Comparison of ENCODE assay signal across 19 cellular contexts in genomic region chr12:115343008-115343407, GRCh38.
A peak's percentile ranks its signal among the peaks of the same experiment; 100 is the strongest.
DNase-seq lines count a peak whose midpoint lies in the region; ATAC-seq and TF ChIP-seq lines count a peak whose summit lies in the region.
"Had no signal": no experiment of that assay in that cellular context is flagged by ENCODE, and none has a peak within 500 bp of the region (broad histone marks: within the 10 kb centered on the region; RNA-seq: fewer than 3 reads in every experiment).

No MANE protein-coding gene starts in this region.

- peaks cover 58% of the 10 kb centered on the region for H3K4me1 Mint-ChIP-seq in HFFc6 (ENCODE audit: low read depth)
- peaks cover 16% of the 10 kb centered on the region for H3K4me1 Mint-ChIP-seq in WTC11
- H3K4me1 Mint-ChIP-seq in osteocyte (ENCODE audit: unreplicated experiment), result peaks cover 39% of the 10 kb centered on the region
- no peaks in the 10 kb centered on the region for H3K4me1 Mint-ChIP-seq in CD14-positive monocyte
- H3K4me1 Mint-ChIP-seq: CD4-positive, alpha-beta memory T cell had no signal

- H3K4me3 Mint-ChIP-seq in HFFc6, result no peak overlapping the region
- H3K4me3 Mint-ChIP-seq in WTC11, result no peak overlapping the region
- H3K4me3 Mint-ChIP-seq in osteocyte (ENCODE audit: unreplicated experiment), result no peak overlapping the region
- no peak overlapping the region for H3K4me3 Mint-ChIP-seq in CD14-positive monocyte
- H3K4me3 Mint-ChIP-seq: CD4-positive, alpha-beta memory T cell had no signal

- TF ChIP-seq CTCF in HFFc6 (IDR thresholded peaks at IDR 0.05) (no peak), WTC11 (IDR thresholded peaks at IDR 0.05) (no peak), osteocyte (IDR thresholded peaks at IDR 0.05) (no peak), CD14-positive monocyte (IDR thresholded peaks at IDR 0.05) (no peak)

- peaks cover 4% of the 10 kb centered on the region; the same call in 1 of the 2 replicates for H3K27me3 Mint-ChIP-seq in HFFc6 (ENCODE audit: insufficient read depth)
- H3K27me3 Mint-ChIP-seq in WTC11 (ENCODE audit: low read depth), result 0 out of 2 replicates have a peak, but pooled peaks cover 3% of the 10 kb centered on the region
- no peaks in the 10 kb centered on the region for H3K27me3 Mint-ChIP-seq in osteocyte (ENCODE audit: unreplicated experiment)
- no peaks in the 10 kb centered on the region for H3K27me3 Mint-ChIP-seq in CD14-positive monocyte (ENCODE audit: low read depth in 3 of 3)
- H3K27me3 Mint-ChIP-seq: CD4-positive, alpha-beta memory T cell had no signal

- H3K27ac Mint-ChIP-seq in HFFc6 (peak overlapping the region; percentile 15; the same call in 1 of the 2 replicates), WTC11 (0 out of 2 replicates have a peak overlapping the region, but pooled peaks have one; percentile 27), osteocyte (ENCODE audit: unreplicated experiment) (peak overlapping the region; percentile 17), CD14-positive monocyte (peak overlapping the region in 1 of 7 donors; percentile 32)
- H3K27ac Mint-ChIP-seq: CD4-positive, alpha-beta memory T cell had no signal

- no peak for ATAC-seq in WTC11
- ATAC-seq: A549 had no signal

- peaks cover 16% of the 10 kb centered on the region for H3K9me3 Mint-ChIP-seq in HFFc6
- H3K9me3 Mint-ChIP-seq in WTC11, result peaks cover 18% of the 10 kb centered on the region
- H3K9me3 Mint-ChIP-seq in osteocyte (ENCODE audit: unreplicated experiment), result peaks cover 8% of the 10 kb centered on the region
- peaks cover 0 to 8% (median 4%) of the 10 kb centered on the region in 7 donors for H3K9me3 Mint-ChIP-seq in CD14-positive monocyte

- DNase-seq in HFFc6, result no peak
- no peak for DNase-seq in WTC11 (ENCODE audit: low spot score)
- no peak for DNase-seq in osteocyte (ENCODE audit: extremely low spot score, unreplicated experiment)
- DNase-seq in NCI-H69 (lab: John Stamatoyannopoulos, UW), result no peak
- DNase-seq in CD14-positive monocyte (ENCODE audit: low spot score), result no peak
- DNase-seq in activated CD4-positive, alpha-beta T cell treated with anti-CD3 and anti-CD28 coated beads for 4 hours, result no peak
- DNase-seq: 8988T; ACHN; AML-193; BE2C; Calu3; CD4-positive, alpha-beta memory T cell; COR-L47; DMS53; DMS79 treated with DMSO at 0.1 percent for 48 hours; GF-D8; GOT3; HCEC 1CT had no signal

- intact Hi-C loops in CD14-positive monocyte (cut with micrococcal nuclease), result no loop called here

- CTCF ChIA-PET in WTC11 (lab: Charles Lee), result no interaction called here

- peaks cover 16% of the 10 kb centered on the region for H3K36me3 Mint-ChIP-seq in HFFc6 (ENCODE audit: low read depth)
- H3K36me3 Mint-ChIP-seq in WTC11, result peaks cover 10% of the 10 kb centered on the region
- peaks cover 2% of the 10 kb centered on the region for H3K36me3 Mint-ChIP-seq in osteocyte (ENCODE audit: unreplicated experiment)
- H3K36me3 Mint-ChIP-seq in CD14-positive monocyte, result no peaks in the 10 kb centered on the region
- H3K36me3 Mint-ChIP-seq: CD4-positive, alpha-beta memory T cell had no signal

- POLR2A ChIA-PET in WTC11 (lab: Charles Lee), result interaction anchor here (0.6 kb wide), 1 partner anchor 18 kb away, joined by 3 read pairs; no protein-coding TSS in a partner anchor

TF ChIP-seq in WTC11, 78 proteins besides CTCF, POLR2A, EP300 and RAD21 (continues in another document):
- no peak for TF ChIP-seq EMX1 (CRISPR knock-in tag; IDR thresholded peaks at IDR 0.05)
- TF ChIP-seq NFYB (CRISPR knock-in tag; conservative IDR thresholded peaks at IDR 0.05; ENCODE audit: low read depth), result no peak
- TF ChIP-seq, protein P1, sequence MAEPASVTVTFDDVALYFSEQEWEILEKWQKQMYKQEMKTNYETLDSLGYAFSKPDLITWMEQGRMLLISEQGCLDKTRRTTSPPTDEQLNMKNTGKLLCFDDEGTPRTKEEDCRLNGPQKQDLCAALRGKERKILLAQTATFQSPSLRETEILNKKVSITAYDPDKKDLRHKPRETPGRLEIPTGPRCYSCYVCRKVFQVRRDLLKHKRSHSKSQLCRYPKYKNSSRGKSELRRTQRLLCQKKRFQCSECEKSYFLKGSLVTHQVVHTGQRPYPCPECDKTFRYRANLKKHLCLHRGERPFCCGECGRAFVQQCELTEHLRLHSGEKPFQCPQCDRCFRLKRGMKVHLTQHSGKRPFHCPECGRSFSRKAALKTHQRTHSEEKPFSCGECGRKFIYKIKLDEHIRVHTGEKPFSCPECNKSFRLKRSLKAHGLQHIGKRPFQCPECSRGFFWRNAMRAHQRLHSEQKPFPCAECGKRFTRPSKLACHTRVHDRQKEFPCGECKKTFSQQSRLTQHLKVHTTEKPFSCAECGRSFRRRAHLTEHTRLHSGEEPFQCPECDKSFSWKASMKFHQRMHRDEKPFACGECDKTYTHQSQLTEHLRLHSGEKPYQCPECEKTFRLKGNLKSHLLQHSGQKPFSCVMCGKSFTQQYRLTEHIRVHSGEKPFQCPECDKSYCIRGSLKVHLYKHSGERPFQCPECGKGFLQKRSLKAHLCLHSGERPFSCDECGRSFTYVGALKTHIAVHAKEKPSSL (CRISPR knock-in tag; conservative IDR thresholded peaks at IDR 0.05), result no peak
- TF ChIP-seq, protein P2, sequence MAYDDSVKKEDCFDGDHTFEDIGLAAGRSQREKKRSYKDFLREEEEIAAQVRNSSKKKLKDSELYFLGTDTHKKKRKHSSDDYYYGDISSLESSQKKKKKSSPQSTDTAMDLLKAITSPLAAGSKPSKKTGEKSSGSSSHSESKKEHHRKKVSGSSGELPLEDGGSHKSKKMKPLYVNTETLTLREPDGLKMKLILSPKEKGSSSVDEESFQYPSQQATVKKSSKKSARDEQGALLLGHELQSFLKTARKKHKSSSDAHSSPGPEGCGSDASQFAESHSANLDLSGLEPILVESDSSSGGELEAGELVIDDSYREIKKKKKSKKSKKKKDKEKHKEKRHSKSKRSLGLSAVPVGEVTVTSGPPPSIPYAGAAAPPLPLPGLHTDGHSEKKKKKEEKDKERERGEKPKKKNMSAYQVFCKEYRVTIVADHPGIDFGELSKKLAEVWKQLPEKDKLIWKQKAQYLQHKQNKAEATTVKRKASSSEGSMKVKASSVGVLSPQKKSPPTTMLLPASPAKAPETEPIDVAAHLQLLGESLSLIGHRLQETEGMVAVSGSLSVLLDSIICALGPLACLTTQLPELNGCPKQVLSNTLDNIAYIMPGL (CRISPR knock-in tag; IDR thresholded peaks at IDR 0.05), result no peak
- TF ChIP-seq MLX (CRISPR knock-in tag; IDR thresholded peaks at IDR 0.05), result no peak
- no peak for TF ChIP-seq ZBTB21 (CRISPR knock-in tag; IDR thresholded peaks at IDR 0.05; ENCODE audit: borderline replicate concordance)
- no peak for TF ChIP-seq ETV6 (CRISPR knock-in tag; IDR thresholded peaks at IDR 0.05)
- TF ChIP-seq, protein P3, sequence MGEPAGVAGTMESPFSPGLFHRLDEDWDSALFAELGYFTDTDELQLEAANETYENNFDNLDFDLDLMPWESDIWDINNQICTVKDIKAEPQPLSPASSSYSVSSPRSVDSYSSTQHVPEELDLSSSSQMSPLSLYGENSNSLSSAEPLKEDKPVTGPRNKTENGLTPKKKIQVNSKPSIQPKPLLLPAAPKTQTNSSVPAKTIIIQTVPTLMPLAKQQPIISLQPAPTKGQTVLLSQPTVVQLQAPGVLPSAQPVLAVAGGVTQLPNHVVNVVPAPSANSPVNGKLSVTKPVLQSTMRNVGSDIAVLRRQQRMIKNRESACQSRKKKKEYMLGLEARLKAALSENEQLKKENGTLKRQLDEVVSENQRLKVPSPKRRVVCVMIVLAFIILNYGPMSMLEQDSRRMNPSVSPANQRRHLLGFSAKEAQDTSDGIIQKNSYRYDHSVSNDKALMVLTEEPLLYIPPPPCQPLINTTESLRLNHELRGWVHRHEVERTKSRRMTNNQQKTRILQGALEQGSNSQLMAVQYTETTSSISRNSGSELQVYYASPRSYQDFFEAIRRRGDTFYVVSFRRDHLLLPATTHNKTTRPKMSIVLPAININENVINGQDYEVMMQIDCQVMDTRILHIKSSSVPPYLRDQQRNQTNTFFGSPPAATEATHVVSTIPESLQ (CRISPR knock-in tag; IDR thresholded peaks at IDR 0.05), result no peak
- TF ChIP-seq, protein P4, sequence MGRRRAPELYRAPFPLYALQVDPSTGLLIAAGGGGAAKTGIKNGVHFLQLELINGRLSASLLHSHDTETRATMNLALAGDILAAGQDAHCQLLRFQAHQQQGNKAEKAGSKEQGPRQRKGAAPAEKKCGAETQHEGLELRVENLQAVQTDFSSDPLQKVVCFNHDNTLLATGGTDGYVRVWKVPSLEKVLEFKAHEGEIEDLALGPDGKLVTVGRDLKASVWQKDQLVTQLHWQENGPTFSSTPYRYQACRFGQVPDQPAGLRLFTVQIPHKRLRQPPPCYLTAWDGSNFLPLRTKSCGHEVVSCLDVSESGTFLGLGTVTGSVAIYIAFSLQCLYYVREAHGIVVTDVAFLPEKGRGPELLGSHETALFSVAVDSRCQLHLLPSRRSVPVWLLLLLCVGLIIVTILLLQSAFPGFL (CRISPR knock-in tag; IDR thresholded peaks at IDR 0.05; ENCODE audit: borderline replicate concordance), result no peak
- TF ChIP-seq KAT7 (CRISPR knock-in tag; IDR thresholded peaks at IDR 0.05; ENCODE audit: borderline replicate concordance), result no peak
- TF ChIP-seq TEAD1 (CRISPR knock-in tag; IDR thresholded peaks at IDR 0.05), result no peak
